ENCODE assay signal across 8 cellular contexts in genomic region chr11:36288442-36289225, GRCh38. TPM values are rescaled to one million over a fixed set of nuclear protein-coding genes. Genes with fewer than 3 reads are reported as not detected.
DNase-seq lines count a peak whose midpoint lies in the region; ATAC-seq and TF ChIP-seq lines count a peak whose summit lies in the region.

No MANE protein-coding gene starts in this region.

- dilution Hi-C loops in mammary epithelial cell (cut with HindIII; ENCODE audit: low sequenced_read_pairs) = no loop called here

- TF ChIP-seq CTCF in Caco-2 (IDR thresholded peaks at IDR 0.05; ENCODE audit: insufficient read depth in 1 of 2, low read depth in 1 of 2, low read length in 1 of 2, severe bottlenecking in 1 of 2, unreplicated experiment in 1 of 2) (no peak), mammary epithelial cell (conservative IDR thresholded peaks at IDR 0.05 in 1 of 2, IDR thresholded peaks at IDR 0.05 in 1 of 2; ENCODE audit: extremely low read depth in 1 of 2, insufficient read depth in 1 of 2, low read depth in 1 of 2, low read length in 2 of 2) (no peak), mesothelial cell of epicardium (IDR thresholded peaks at IDR 0.05; ENCODE audit: unreplicated experiment) (no peak)

- H3K27me3 ChIP-seq in Caco-2 (replicated peaks; ENCODE audit: control insufficient read depth, insufficient read depth, low read length) (no peaks in the 10 kb centered on the region), MG63 (no peaks in the 10 kb centered on the region; the same call in 1 of the 2 replicates), mammary epithelial cell (ENCODE audit: insufficient read depth, low read length) (no peaks in the 10 kb centered on the region)

- peak overlapping the region; percentile 82 for H3K27ac Mint-ChIP-seq in Caco-2 (ENCODE audit: unreplicated experiment)
- peak overlapping the region; percentile 97 for H3K27ac Mint-ChIP-seq in mesothelial cell of epicardium

- H3K4me2 ChIP-seq in mammary epithelial cell (ENCODE audit: insufficient read depth, low read depth, low read length) = peak overlapping the region; percentile 87

- H3K27me3 Mint-ChIP-seq in Caco-2 (ENCODE audit: insufficient read depth, unreplicated experiment) = peaks cover 9% of the 10 kb centered on the region
- no peaks in the 10 kb centered on the region for H3K27me3 Mint-ChIP-seq in mesothelial cell of epicardium (ENCODE audit: low read depth)

- H3K4me1 ChIP-seq in Caco-2 (no peaks in the 10 kb centered on the region), mammary epithelial cell (ENCODE audit: insufficient read depth, low read length) (peaks cover 13% of the 10 kb centered on the region)

- BruUV-seq in Caco-2 (replicated peaks; lab: Mats Ljungman, UMichigan) (TSS peak; percentile 62), mammary epithelial cell (replicated peaks; lab: Mats Ljungman, UMichigan) (TSS peak; percentile 98)

- CTCF ChIA-PET in Caco-2 (lab: Charles Lee) (interaction anchor here (0.7 to 1.5 kb wide), 4 partner anchors 16 to 467 kb away, joined by 3 to 5 read pairs (median 3); no protein-coding TSS in a partner anchor), mammary epithelial cell (lab: Charles Lee; ENCODE audit: low non-redundant PET) (interaction anchor here (0.7 kb wide), 1 partner anchor 47 kb away, joined by 8 read pairs; no protein-coding TSS in a partner anchor)

- H3K36me3 Mint-ChIP-seq in Caco-2 (ENCODE audit: insufficient read depth, unreplicated experiment) (peaks cover 9% of the 10 kb centered on the region), mesothelial cell of epicardium (no peaks in the 10 kb centered on the region)

- intact Hi-C loops in Caco-2 (cut with micrococcal nuclease; ENCODE audit: unreplicated experiment) (no loop called here), mammary epithelial cell (cut with micrococcal nuclease) (loop anchor here (1.0 kb wide), 1 partner anchor 187 kb away; no protein-coding TSS in a partner anchor)

- H2AFZ ChIP-seq in mammary epithelial cell (ENCODE audit: low read depth, low read length) = peak overlapping the region; percentile 93

- H4K20me1 ChIP-seq in mammary epithelial cell (ENCODE audit: insufficient read depth, low read length) = no peaks in the 10 kb centered on the region

- DNase-seq in Caco-2 = peak in 1 of 2 experiments; percentile 15
- no peak for DNase-seq in MG63
- no peak for DNase-seq in mammary epithelial cell
- DNase-seq in mesothelial cell of epicardium (ENCODE audit: low spot score in 2 of 2, unreplicated experiment in 2 of 2) = no peak
- no peak for DNase-seq in activated CD4-positive, CD25-positive, alpha-beta regulatory T cell (lab: John Stamatoyannopoulos, UW)
- DNase-seq in HuH-7 (ENCODE audit: low spot score) = no peak

- H3K27ac ChIP-seq in mammary epithelial cell (ENCODE audit: insufficient read depth, low read depth, low read length) = peak overlapping the region; percentile 48

- POLR2A ChIA-PET in Caco-2 (lab: Charles Lee) = interaction anchor here (0.5 to 0.6 kb wide), 2 partner anchors 93 to 152 kb away, joined by 3 to 4 read pairs; no protein-coding TSS in a partner anchor

- H3K4me3 Mint-ChIP-seq in Caco-2 (ENCODE audit: unreplicated experiment) (peak overlapping the region; percentile 86), mesothelial cell of epicardium (peak overlapping the region; percentile 95)

- peak overlapping the region; percentile 83 for H3K9ac ChIP-seq in mammary epithelial cell (ENCODE audit: insufficient read depth, low read length)

- H3K4me3 ChIP-seq in Caco-2 (ENCODE audit: low read depth, low read length) (peak overlapping the region; percentile 47), MG63 (peak overlapping the region; percentile 72), mammary epithelial cell (replicated peaks in 1 of 3; ENCODE audit: insufficient read depth in 1 of 3, low read depth in 2 of 3, low read length in 3 of 3) (peak overlapping the region; percentile 66 to 97 (median 94))

- H3K79me2 ChIP-seq in mammary epithelial cell (ENCODE audit: insufficient read depth, low read length) = peaks cover 23% of the 10 kb centered on the region

- 21% methylated on average over 26 of the region's 31 CpGs for WGBS in mammary epithelial cell (ENCODE audit: low coverage, missing lambda C conversion rate)

- in situ Hi-C loops in mammary epithelial cell (cut with MboI; ENCODE audit: low sequenced_read_pairs in 2 of 2) = loop anchor here in 1 of 2 donors (5.0 kb wide), 1 partner anchor 204 kb away; no protein-coding TSS in a partner anchor

- H3K4me1 Mint-ChIP-seq in Caco-2 (ENCODE audit: low read depth, unreplicated experiment) (peaks cover 15% of the 10 kb centered on the region), mesothelial cell of epicardium (peaks cover 22% of the 10 kb centered on the region)

- H3K9me3 ChIP-seq in Caco-2 = no peaks in the 10 kb centered on the region
- H3K9me3 ChIP-seq in MG63 = no peaks in the 10 kb centered on the region
- H3K9me3 ChIP-seq in mammary epithelial cell (replicated peaks; ENCODE audit: insufficient read depth, low read length) = no peaks in the 10 kb centered on the region

- H3K9me3 Mint-ChIP-seq in Caco-2 (ENCODE audit: unreplicated experiment) (no peaks in the 10 kb centered on the region), mesothelial cell of epicardium (no peaks in the 10 kb centered on the region)

- H3K36me3 ChIP-seq in Caco-2 (ENCODE audit: control insufficient read depth, insufficient read depth, low read length) (no peaks in the 10 kb centered on the region), MG63 (no peaks in the 10 kb centered on the region), mammary epithelial cell (ENCODE audit: insufficient read depth, low read length) (no peaks in the 10 kb centered on the region)

- no peak for ATAC-seq in activated CD4-positive, CD25-positive, alpha-beta regulatory T cell treated with anti-CD3 and anti-CD28 coated beads, Interleukin-2, amount 50 U/mL, for 24 hours
- ATAC-seq in HG03196 (IDR thresholded peaks at IDR 0.05; ENCODE audit: unreplicated experiment) = no peak

RNA-seq across cellular contexts. Expression of gene COMMD9, which starts 0.6 kb away (rescaled TPM):
- total RNA-seq in Caco-2 (2022) = 46.9 and 48.7 TPM in 2 replicates
- 19.2 and 130 TPM in 2 replicates for total RNA-seq in MG63 (2014; rRNA removed; shearing (Covaris generic); ENCODE audit: low replicate concordance)
- 10 to 100 TPM; 30.7 to 46.5 TPM for total RNA-seq in mammary epithelial cell
- 51.7 TPM for polyA plus RNA-seq in mammary epithelial cell
- 27.2 TPM for polyA minus RNA-seq in mammary epithelial cell
- 50.5 to 55.3 TPM (median 53.5 TPM) in 3 replicates for total RNA-seq in mesothelial cell of epicardium

RNA-seq across cellular contexts. Expression of gene PRR5L, which starts 7.5 kb away (rescaled TPM):
- total RNA-seq in Caco-2 (2022) (0.12 TPM in 1 of 2 replicates, not detected in the other), mammary epithelial cell (1 to 10 TPM; 6.8 to 7.3 TPM), mesothelial cell of epicardium (5.2 to 6.7 TPM (median 6.5 TPM) in 3 replicates)
- total RNA-seq in MG63 (2014; rRNA removed; shearing (Covaris generic); ENCODE audit: low replicate concordance) = 5.3 TPM in 1 of 2 replicates, not detected in the other
- 13.5 TPM for polyA plus RNA-seq in mammary epithelial cell
- polyA minus RNA-seq in mammary epithelial cell = 46.9 TPM
